Comparison of ENCODE assay signal across 8 cellular contexts in genomic region chr22:50305658-50306566, GRCh38. TPM values are rescaled to one million over a fixed set of nuclear protein-coding genes. Genes with fewer than 3 reads are reported as not detected.
DNase-seq lines count a peak whose midpoint lies in the region; ATAC-seq lines count a peak whose summit lies in the region.

No MANE protein-coding gene starts in this region.

- H3K27me3 ChIP-seq in HAP-1 (ENCODE audit: low read depth) (no peaks in the 10 kb centered on the region), right cardiac atrium (ENCODE audit: control insufficient read depth, insufficient read depth) (no peaks in the 10 kb centered on the region)

- H3K4me1 ChIP-seq in HAP-1 (peaks cover 13% of the 10 kb centered on the region), right cardiac atrium (ENCODE audit: control insufficient read depth, insufficient read depth, low read length) (peaks cover 16% of the 10 kb centered on the region)

- WGBS in right cardiac atrium: 9% methylated on average over 26 of the region's 26 CpGs

- peak; percentile 99 for DNase-seq in Caki2 (ENCODE audit: low read depth)
- DNase-seq in HAP-1 (ENCODE audit: low spot score in 2 of 2): peak; percentile 42 to 88
- DNase-seq in NCI-H748 (lab: John Stamatoyannopoulos, UW; ENCODE audit: unreplicated experiment): peak; percentile 82
- DNase-seq in astrocyte of the hippocampus (ENCODE audit: low read depth, low spot score): peak; percentile 94
- DNase-seq in right cardiac atrium: peak; percentile 84 to 94 (median 92)
- DNase-seq in putamen (ENCODE audit: low spot score): peak; percentile 39
- DNase-seq in activated CD8-positive, alpha-beta memory T cell treated with anti-CD3 and anti-CD28 coated beads, Interleukin-2, amount 50 U/mL, for 4 hours: no peak

- in situ Hi-C loops in Caki2 (cut with HindIII; ENCODE audit: low pct_unique_long_range_greater_than_20kb, low sequenced_read_pairs): no loop called here
- in situ Hi-C loops in HAP-1 (cut with MboI; ENCODE audit: low sequenced_read_pairs): no loop called here

- H3K27ac ChIP-seq in right cardiac atrium (ENCODE audit: low read length): peak overlapping the region; percentile 76

- H3K9me3 ChIP-seq in HAP-1 (no peaks in the 10 kb centered on the region), right cardiac atrium (ENCODE audit: control insufficient read depth, low read length) (no peaks in the 10 kb centered on the region)

- intact Hi-C loops in right cardiac atrium (cut with DNase I): no loop called here

- H3K36me3 ChIP-seq in HAP-1 (replicated peaks): peaks cover 4% of the 10 kb centered on the region; the same call in 1 of the 2 replicates

- H3K4me3 ChIP-seq in HAP-1 (peak overlapping the region; percentile 66), right cardiac atrium (ENCODE audit: low read length) (peak overlapping the region; percentile 84)

- ATAC-seq in right cardiac atrium (peak; percentile 49 to 54), HG02938 (IDR thresholded peaks at IDR 0.05; ENCODE audit: unreplicated experiment) (no peak)

RNA-seq across cellular contexts. Expression of gene PLXNB2, which starts 1.5 kb away (rescaled TPM):
- total RNA-seq in Caki2 (2014; rRNA removed; shearing (Covaris generic); ENCODE audit: low replicate concordance): 300 and 353 TPM in 2 replicates
- 100 to 1,000 TPM in 1 of 4 donors, 10 to 100 TPM in 3; 80.7 to 110 (median 90.6) TPM for total RNA-seq in right cardiac atrium
- 60.0 TPM for polyA plus RNA-seq in right cardiac atrium

RNA-seq across cellular contexts. Expression of gene DENND6B, which starts 20.9 kb away (rescaled TPM):
- total RNA-seq in Caki2 (2014; rRNA removed; shearing (Covaris generic); ENCODE audit: low replicate concordance): 7.8 and 24.4 TPM in 2 replicates
- 1 to 10 TPM; 2.0 to 3.1 (median 2.5) TPM for total RNA-seq in right cardiac atrium
- 2.4 TPM for polyA plus RNA-seq in right cardiac atrium

RNA-seq across cellular contexts. Expression of gene MAPK11, which starts 35.7 kb away (rescaled TPM):
- total RNA-seq in Caki2 (2014; rRNA removed; shearing (Covaris generic); ENCODE audit: low replicate concordance): 24.5 and 48.8 TPM in 2 replicates
- total RNA-seq in right cardiac atrium: 1 to 10 TPM; 6.4 to 7.9 (median 7.4) TPM
- polyA plus RNA-seq in right cardiac atrium: 8.8 TPM

RNA-seq across cellular contexts. Expression of gene PPP6R2, which starts 37.2 kb away (rescaled TPM):
- 51.5 and 72.7 TPM in 2 replicates for total RNA-seq in Caki2 (2014; rRNA removed; shearing (Covaris generic); ENCODE audit: low replicate concordance)
- 10 to 100 TPM; 40.1 to 50.2 (median 44.6) TPM for total RNA-seq in right cardiac atrium
- 36.2 TPM for polyA plus RNA-seq in right cardiac atrium

RNA-seq across cellular contexts. Expression of gene MAPK12, which starts 44.4 kb away (rescaled TPM):
- total RNA-seq in Caki2 (2014; rRNA removed; shearing (Covaris generic); ENCODE audit: low replicate concordance): 142 and 149 TPM in 2 replicates
- 10 to 100 TPM; 10.5 to 14.8 (median 11.2) TPM for total RNA-seq in right cardiac atrium
- 15.2 TPM for polyA plus RNA-seq in right cardiac atrium
